Comparison of ENCODE assay signal across 1 cellular context in the genomic region with DNA sequence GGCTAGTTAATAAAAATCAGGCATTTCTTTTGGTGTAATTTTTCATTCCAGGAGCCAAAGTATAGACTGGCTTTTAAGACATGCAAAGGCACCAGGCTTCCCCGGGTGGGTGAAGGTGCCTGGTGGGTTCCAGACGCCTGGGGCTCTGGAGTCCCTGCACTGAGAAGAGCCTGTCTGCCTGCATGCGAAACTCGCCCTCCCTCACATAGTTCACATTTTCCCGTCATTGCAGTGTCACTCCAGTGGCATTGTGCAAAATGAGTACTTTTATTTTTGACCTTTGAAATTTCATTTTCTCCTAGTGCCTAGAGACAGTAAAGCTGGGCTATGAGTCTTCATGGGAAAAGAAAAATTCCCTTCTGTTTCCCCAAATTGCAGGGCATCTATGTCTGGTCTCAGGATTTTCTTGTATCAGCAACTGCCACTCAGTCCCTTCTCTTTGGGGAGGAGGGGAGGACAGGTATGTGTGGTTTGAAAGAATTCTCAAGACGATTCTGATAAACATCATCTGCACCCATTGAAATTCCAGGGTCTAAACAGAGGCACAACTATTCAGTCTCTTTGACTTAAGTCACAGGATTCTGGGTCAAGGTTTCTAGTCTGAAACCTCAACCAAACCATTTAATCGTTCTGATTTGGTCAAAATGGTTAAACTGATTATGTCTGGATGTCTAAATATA.
TF ChIP-seq lines count a peak whose summit lies in the region.

No MANE protein-coding gene starts in this region.

TF ChIP-seq in GM23338, 12 proteins besides CTCF, POLR2A, EP300 and RAD21 (continued from another document):
- TF ChIP-seq, protein P1, sequence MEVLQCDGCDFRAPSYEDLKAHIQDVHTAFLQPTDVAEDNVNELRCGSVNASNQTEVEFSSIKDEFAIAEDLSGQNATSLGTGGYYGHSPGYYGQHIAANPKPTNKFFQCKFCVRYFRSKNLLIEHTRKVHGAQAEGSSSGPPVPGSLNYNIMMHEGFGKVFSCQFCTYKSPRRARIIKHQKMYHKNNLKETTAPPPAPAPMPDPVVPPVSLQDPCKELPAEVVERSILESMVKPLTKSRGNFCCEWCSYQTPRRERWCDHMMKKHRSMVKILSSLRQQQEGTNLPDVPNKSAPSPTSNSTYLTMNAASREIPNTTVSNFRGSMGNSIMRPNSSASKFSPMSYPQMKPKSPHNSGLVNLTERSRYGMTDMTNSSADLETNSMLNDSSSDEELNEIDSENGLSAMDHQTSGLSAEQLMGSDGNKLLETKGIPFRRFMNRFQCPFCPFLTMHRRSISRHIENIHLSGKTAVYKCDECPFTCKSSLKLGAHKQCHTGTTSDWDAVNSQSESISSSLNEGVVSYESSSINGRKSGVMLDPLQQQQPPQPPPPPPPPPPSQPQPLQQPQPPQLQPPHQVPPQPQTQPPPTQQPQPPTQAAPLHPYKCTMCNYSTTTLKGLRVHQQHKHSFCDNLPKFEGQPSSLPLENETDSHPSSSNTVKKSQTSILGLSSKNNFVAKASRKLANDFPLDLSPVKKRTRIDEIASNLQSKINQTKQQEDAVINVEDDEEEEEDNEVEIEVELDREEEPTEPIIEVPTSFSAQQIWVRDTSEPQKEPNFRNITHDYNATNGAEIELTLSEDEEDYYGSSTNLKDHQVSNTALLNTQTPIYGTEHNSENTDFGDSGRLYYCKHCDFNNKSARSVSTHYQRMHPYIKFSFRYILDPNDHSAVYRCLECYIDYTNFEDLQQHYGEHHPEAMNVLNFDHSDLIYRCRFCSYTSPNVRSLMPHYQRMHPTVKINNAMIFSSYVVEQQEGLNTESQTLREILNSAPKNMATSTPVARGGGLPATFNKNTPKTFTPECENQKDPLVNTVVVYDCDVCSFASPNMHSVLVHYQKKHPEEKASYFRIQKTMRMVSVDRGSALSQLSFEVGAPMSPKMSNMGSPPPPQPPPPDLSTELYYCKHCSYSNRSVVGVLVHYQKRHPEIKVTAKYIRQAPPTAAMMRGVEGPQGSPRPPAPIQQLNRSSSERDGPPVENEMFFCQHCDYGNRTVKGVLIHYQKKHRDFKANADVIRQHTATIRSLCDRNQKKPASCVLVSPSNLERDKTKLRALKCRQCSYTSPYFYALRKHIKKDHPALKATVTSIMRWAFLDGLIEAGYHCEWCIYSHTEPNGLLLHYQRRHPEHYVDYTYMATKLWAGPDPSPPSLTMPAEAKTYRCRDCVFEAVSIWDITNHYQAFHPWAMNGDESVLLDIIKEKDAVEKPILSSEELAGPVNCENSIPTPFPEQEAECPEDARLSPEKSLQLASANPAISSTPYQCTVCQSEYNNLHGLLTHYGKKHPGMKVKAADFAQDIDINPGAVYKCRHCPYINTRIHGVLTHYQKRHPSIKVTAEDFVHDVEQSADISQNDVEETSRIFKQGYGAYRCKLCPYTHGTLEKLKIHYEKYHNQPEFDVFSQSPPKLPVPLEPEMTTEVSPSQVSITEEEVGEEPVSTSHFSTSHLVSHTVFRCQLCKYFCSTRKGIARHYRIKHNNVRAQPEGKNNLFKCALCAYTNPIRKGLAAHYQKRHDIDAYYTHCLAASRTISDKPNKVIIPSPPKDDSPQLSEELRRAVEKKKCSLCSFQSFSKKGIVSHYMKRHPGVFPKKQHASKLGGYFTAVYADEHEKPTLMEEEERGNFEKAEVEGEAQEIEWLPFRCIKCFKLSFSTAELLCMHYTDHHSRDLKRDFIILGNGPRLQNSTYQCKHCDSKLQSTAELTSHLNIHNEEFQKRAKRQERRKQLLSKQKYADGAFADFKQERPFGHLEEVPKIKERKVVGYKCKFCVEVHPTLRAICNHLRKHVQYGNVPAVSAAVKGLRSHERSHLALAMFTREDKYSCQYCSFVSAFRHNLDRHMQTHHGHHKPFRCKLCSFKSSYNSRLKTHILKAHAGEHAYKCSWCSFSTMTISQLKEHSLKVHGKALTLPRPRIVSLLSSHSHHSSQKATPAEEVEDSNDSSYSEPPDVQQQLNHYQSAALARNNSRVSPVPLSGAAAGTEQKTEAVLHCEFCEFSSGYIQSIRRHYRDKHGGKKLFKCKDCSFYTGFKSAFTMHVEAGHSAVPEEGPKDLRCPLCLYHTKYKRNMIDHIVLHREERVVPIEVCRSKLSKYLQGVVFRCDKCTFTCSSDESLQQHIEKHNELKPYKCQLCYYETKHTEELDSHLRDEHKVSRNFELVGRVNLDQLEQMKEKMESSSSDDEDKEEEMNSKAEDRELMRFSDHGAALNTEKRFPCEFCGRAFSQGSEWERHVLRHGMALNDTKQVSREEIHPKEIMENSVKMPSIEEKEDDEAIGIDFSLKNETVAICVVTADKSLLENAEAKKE (CRISPR knock-in tag; IDR thresholded peaks at IDR 0.05), result no peak
- no peak for TF ChIP-seq STAT1 (IDR thresholded peaks at IDR 0.05; ENCODE audit: unreplicated experiment)
